Comparison of ENCODE assay signal across 18 cellular contexts in genomic region chr13:113664751-113665581, GRCh38. TPM values are rescaled to one million over a fixed set of nuclear protein-coding genes. Genes with fewer than 3 reads are reported as not detected.
DNase-seq lines count a peak whose midpoint lies in the region; ATAC-seq and TF ChIP-seq lines count a peak whose summit lies in the region.
"Had no signal": no experiment of that assay in that cellular context is flagged by ENCODE, and none has a peak within 500 bp of the region (broad histone marks: within the 10 kb centered on the region; RNA-seq: fewer than 3 reads in every experiment).

No MANE protein-coding gene starts in this region.

- no peak overlapping the region for H3K27ac ChIP-seq in Peyer's patch
- H3K27ac ChIP-seq in stomach, result peak overlapping the region; percentile 13 to 61 (median 45)
- H3K27ac ChIP-seq in GM23248, result no peak overlapping the region
- H3K27ac ChIP-seq: adrenal gland, gastroesophageal sphincter, prostate gland had no signal

- H4K20me1 ChIP-seq in GM23248 (ENCODE audit: insufficient read depth), result no peaks in the 10 kb centered on the region

- 29 to 72% (median 43%) methylated on average over 14 to 21 of the region's 21 CpGs for WGBS in stomach, 5 donors
- WGBS in GM23248 (ENCODE audit: low coverage in 1 of 2, low lambda C conversion rate in 2 of 2, missing lambda C conversion rate in 2 of 2), 2 experiments, result 50 to 52% methylated on average over 21 of the region's 21 CpGs

- TF ChIP-seq EP300 in stomach (IDR thresholded peaks at IDR 0.05), result no peak

- TF ChIP-seq POLR2A in Peyer's patch (IDR thresholded peaks at IDR 0.05) (no peak), stomach (IDR thresholded peaks at IDR 0.05) (no peak)

- H3K4me3 ChIP-seq in Peyer's patch (no peak overlapping the region), stomach (no peak overlapping the region), GM23248 (no peak overlapping the region)
- H3K4me3 ChIP-seq: adrenal gland, gastroesophageal sphincter, prostate gland had no signal

- DNase-seq in activated effector memory CD4-positive, alpha-beta T cell treated with anti-CD3 and anti-CD28 coated beads, Interleukin-2, amount 50 U/mL, for 16 hours, result peak; percentile 54
- DNase-seq in activated effector memory CD4-positive, alpha-beta T cell treated with Interleukin-2 at 50 U/mL for 16 hours, result no peak
- DNase-seq in Peyer's patch (peak in 2 of 3 donors; percentile 38 to 44), left colon (peak in 1 of 2 donors; percentile 9), stomach (peak; percentile 78), NCI-H82 (lab: John Stamatoyannopoulos, UW) (no peak), NCI-H146 treated with DMSO at 0.1 percent for 48 hours (lab: John Stamatoyannopoulos, UW; ENCODE audit: unreplicated experiment) (no peak), GM23248 (no peak)
- DNase-seq: activated CD8-positive, alpha-beta memory T cell treated with anti-CD3 and anti-CD28 coated beads, Interleukin-2, amount 50 U/mL, for 4 hours; GF-D8; HFFc6; NCI-H1105 had no signal

- H2AFZ ChIP-seq in GM23248, result no peak overlapping the region

- in situ Hi-C loops in GM23248 (cut with MboI), result no loop called here

- H3K9ac ChIP-seq in GM23248, result no peak overlapping the region

- TF ChIP-seq CTCF in Peyer's patch (IDR thresholded peaks at IDR 0.05), result no peak
- no peak for TF ChIP-seq CTCF in stomach (IDR thresholded peaks at IDR 0.05)

- H3K9me3 ChIP-seq in Peyer's patch (no peaks in the 10 kb centered on the region), stomach (peaks cover 0 to 14% (median 2%) of the 10 kb centered on the region in 4 donors), GM23248 (ENCODE audit: low read depth) (no peaks in the 10 kb centered on the region)
- H3K9me3 ChIP-seq: prostate gland had no signal

- no peaks in the 10 kb centered on the region for H3K9me2 ChIP-seq in GM23248 (ENCODE audit: insufficient read depth)

- intact Hi-C loops in left colon (cut with DNase I, micrococcal nuclease), result no loop called here
- intact Hi-C loops in stomach (cut with DNase I; ENCODE audit: low total_unique reads), result no loop called here

- no peaks in the 10 kb centered on the region for H3K4me1 ChIP-seq in Peyer's patch
- H3K4me1 ChIP-seq in stomach, result peaks cover 10 to 21% (median 12%) of the 10 kb centered on the region in 4 donors
- no peaks in the 10 kb centered on the region for H3K4me1 ChIP-seq in GM23248 (ENCODE audit: insufficient read depth)
- H3K4me1 ChIP-seq: adrenal gland, gastroesophageal sphincter, prostate gland had no signal

- no peaks in the 10 kb centered on the region; the same call in 1 of the 2 replicates for H3F3A ChIP-seq in GM23248 (ENCODE audit: insufficient read depth)

- no peaks in the 10 kb centered on the region for H3K36me3 ChIP-seq in Peyer's patch
- no peaks in the 10 kb centered on the region for H3K36me3 ChIP-seq in stomach
- H3K36me3 ChIP-seq in GM23248 (ENCODE audit: low read depth), result no peaks in the 10 kb centered on the region
- H3K36me3 ChIP-seq: adrenal gland, gastroesophageal sphincter, prostate gland had no signal

- no peaks in the 10 kb centered on the region for H3K27me3 ChIP-seq in Peyer's patch
- peaks cover 0 to 11% (median 0%) of the 10 kb centered on the region in 3 donors for H3K27me3 ChIP-seq in stomach
- peaks cover 8% of the 10 kb centered on the region for H3K27me3 ChIP-seq in GM23248 (replicated peaks; ENCODE audit: insufficient read depth)
- H3K27me3 ChIP-seq: adrenal gland had no signal

- no peak overlapping the region for H3K4me2 ChIP-seq in GM23248 (ENCODE audit: unreplicated experiment)

- peak; percentile 73 for ATAC-seq in left colon
- ATAC-seq: gastroesophageal sphincter, SK-N-SH treated with all-trans-retinoic acid at 6 μM for 48 hours had no signal

- no peaks in the 10 kb centered on the region for H3K79me2 ChIP-seq in GM23248 (ENCODE audit: insufficient read depth)

RNA-seq across cellular contexts. Expression of gene GRK1, which starts 2.1 kb away (rescaled TPM):
- total RNA-seq in Peyer's patch, result 1 to 10 TPM in 1 of 4 donors, under 1 TPM in 1, not detected in 2; 0.88 to 1.7 TPM
- under 1 TPM in 1 of 2 donors, not detected in 1; 0.09 TPM for total RNA-seq in left colon
- not detected for total RNA-seq in stomach
- polyA plus RNA-seq in stomach, result not detected
- total RNA-seq in GM23248 (2014; rRNA removed; shearing (Covaris generic)), result not detected in 2 replicates
- polyA plus RNA-seq in GM23248 (2016; fragmentation: Nextera tagmentation; extraction: Ambion mirVana), result not detected in 2 replicates
- total RNA-seq: endothelial cell of umbilical vein, HFFc6, mucosa of gallbladder had no signal
- polyA plus RNA-seq: endothelial cell of umbilical vein had no signal

RNA-seq across cellular contexts. Expression of gene ATP4B, which starts 7.0 kb away (rescaled TPM):
- total RNA-seq in Peyer's patch (not detected), left colon (not detected), stomach (100 to 1,000 TPM in 4 of 5 donors, under 1 TPM in 1; 0.87 to 585 (median 347) TPM)
- polyA plus RNA-seq in stomach (100 to 1,000 TPM; 143 to 490 (median 170) TPM), GM23248 (2016; fragmentation: Nextera tagmentation; extraction: Ambion mirVana) (not detected in 2 replicates)
- not detected in 2 replicates for total RNA-seq in GM23248 (2014; rRNA removed; shearing (Covaris generic))
- total RNA-seq: adrenal gland, endothelial cell of umbilical vein, gastroesophageal sphincter, HFFc6, mucosa of gallbladder had no signal
- polyA plus RNA-seq: adrenal gland had no signal

Comparison
In these comparisons a context has a peak if more than half of its experiments do, and no peak if none do; other contexts are left out.
1. DNase-seq: peak in activated effector memory CD4-positive, alpha-beta T cell treated with anti-CD3 and anti-CD28 coated beads, Interleukin-2, amount 50 U/mL, for 16 hours (single experiment), Peyer's patch (2 of 3) and stomach (single experiment); none in activated effector memory CD4-positive, alpha-beta T cell treated with Interleukin-2 at 50 U/mL for 16 hours (single experiment), NCI-H82 (single experiment), NCI-H146 treated with DMSO at 0.1 percent for 48 hours (single experiment) and GM23248 (single experiment).
2. H3K27ac ChIP-seq: peak in stomach (5 of 5); none in Peyer's patch (0 of 4) and GM23248 (single experiment).